In the genomic region with DNA sequence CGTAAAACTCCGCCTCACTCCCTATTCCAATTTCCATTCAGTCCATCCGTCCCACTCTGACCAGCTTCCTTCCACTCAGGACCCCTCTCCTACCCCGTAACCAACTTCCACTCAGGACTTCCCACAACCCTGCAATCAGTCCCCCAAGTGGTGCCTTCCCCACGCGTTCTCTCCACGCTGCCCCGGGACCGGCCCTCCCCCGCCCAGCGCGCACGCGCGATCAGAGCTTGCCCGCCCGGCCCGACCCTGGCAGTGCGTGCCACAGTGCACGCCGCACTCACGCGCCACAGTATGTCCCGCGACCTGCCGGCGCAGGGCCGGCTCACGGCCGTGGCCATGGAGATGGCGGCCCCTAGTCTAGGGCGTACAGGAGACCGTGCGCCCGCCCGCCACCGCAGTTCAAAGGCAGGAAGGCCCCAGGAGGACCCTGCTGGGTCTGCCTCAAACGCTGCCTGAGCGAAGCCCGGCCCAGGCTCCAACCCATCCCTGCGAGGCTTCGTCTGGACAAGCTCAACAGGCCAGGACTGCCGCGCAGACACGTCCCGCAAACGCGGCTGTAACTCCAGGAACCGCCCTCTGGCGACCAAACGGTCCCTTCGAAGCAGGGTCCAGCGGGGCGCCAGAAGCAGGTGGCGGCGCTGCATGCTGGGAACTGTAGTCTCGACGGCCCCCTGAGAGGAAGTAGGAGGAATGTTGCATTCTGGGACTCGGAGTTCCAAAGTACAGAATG, we compare ENCODE assay signal across 1 cellular context.
TF ChIP-seq lines count a peak whose summit lies in the region.

A gene with protein sequence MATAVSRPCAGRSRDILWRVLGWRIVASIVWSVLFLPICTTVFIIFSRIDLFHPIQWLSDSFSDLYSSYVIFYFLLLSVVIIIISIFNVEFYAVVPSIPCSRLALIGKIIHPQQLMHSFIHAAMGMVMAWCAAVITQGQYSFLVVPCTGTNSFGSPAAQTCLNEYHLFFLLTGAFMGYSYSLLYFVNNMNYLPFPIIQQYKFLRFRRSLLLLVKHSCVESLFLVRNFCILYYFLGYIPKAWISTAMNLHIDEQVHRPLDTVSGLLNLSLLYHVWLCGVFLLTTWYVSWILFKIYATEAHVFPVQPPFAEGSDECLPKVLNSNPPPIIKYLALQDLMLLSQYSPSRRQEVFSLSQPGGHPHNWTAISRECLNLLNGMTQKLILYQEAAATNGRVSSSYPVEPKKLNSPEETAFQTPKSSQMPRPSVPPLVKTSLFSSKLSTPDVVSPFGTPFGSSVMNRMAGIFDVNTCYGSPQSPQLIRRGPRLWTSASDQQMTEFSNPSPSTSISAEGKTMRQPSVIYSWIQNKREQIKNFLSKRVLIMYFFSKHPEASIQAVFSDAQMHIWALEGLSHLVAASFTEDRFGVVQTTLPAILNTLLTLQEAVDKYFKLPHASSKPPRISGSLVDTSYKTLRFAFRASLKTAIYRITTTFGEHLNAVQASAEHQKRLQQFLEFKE (minus strand): TSS at position 373 of the 730 bp plus-strand sequence. CDS start 35 bp downstream, at position 338.

TF ChIP-seq in HepG2, 621 proteins besides CTCF, POLR2A, EP300 and RAD21 (continued from another document and continues in another):
- TF ChIP-seq, protein P1, sequence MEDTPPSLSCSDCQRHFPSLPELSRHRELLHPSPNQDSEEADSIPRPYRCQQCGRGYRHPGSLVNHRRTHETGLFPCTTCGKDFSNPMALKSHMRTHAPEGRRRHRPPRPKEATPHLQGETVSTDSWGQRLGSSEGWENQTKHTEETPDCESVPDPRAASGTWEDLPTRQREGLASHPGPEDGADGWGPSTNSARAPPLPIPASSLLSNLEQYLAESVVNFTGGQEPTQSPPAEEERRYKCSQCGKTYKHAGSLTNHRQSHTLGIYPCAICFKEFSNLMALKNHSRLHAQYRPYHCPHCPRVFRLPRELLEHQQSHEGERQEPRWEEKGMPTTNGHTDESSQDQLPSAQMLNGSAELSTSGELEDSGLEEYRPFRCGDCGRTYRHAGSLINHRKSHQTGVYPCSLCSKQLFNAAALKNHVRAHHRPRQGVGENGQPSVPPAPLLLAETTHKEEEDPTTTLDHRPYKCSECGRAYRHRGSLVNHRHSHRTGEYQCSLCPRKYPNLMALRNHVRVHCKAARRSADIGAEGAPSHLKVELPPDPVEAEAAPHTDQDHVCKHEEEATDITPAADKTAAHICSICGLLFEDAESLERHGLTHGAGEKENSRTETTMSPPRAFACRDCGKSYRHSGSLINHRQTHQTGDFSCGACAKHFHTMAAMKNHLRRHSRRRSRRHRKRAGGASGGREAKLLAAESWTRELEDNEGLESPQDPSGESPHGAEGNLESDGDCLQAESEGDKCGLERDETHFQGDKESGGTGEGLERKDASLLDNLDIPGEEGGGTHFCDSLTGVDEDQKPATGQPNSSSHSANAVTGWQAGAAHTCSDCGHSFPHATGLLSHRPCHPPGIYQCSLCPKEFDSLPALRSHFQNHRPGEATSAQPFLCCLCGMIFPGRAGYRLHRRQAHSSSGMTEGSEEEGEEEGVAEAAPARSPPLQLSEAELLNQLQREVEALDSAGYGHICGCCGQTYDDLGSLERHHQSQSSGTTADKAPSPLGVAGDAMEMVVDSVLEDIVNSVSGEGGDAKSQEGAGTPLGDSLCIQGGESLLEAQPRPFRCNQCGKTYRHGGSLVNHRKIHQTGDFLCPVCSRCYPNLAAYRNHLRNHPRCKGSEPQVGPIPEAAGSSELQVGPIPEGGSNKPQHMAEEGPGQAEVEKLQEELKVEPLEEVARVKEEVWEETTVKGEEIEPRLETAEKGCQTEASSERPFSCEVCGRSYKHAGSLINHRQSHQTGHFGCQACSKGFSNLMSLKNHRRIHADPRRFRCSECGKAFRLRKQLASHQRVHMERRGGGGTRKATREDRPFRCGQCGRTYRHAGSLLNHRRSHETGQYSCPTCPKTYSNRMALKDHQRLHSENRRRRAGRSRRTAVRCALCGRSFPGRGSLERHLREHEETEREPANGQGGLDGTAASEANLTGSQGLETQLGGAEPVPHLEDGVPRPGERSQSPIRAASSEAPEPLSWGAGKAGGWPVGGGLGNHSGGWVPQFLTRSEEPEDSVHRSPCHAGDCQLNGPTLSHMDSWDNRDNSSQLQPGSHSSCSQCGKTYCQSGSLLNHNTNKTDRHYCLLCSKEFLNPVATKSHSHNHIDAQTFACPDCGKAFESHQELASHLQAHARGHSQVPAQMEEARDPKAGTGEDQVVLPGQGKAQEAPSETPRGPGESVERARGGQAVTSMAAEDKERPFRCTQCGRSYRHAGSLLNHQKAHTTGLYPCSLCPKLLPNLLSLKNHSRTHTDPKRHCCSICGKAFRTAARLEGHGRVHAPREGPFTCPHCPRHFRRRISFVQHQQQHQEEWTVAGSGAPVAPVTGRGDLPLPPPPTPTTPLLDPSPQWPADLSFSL (CRISPR knock-in tag; IDR thresholded peaks at IDR 0.05) = no peak
- TF ChIP-seq, protein P2, sequence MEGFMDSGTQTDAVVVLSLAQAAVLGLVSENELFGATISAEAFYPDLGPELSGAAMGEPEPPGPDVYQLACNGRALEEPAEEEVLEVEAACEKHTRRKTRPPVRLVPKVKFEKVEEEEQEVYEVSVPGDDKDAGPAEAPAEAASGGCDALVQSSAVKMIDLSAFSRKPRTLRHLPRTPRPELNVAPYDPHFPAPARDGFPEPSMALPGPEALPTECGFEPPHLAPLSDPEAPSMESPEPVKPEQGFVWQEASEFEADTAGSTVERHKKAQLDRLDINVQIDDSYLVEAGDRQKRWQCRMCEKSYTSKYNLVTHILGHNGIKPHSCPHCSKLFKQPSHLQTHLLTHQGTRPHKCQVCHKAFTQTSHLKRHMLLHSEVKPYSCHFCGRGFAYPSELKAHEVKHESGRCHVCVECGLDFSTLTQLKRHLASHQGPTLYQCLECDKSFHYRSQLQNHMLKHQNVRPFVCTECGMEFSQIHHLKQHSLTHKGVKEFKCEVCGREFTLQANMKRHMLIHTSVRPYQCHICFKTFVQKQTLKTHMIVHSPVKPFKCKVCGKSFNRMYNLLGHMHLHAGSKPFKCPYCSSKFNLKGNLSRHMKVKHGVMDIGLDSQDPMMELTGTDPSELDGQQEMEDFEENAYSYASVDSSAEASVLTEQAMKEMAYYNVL (CRISPR knock-in tag; IDR thresholded peaks at IDR 0.05; ENCODE audit: borderline replicate concordance) = no peak
- TF ChIP-seq ATF7 (IDR thresholded peaks at IDR 0.05) = no peak
- no peak; the same call in 1 of the 2 replicates for TF ChIP-seq ATF7 (CRISPR knock-in tag; IDR thresholded peaks at IDR 0.05)
- TF ChIP-seq, protein P3, sequence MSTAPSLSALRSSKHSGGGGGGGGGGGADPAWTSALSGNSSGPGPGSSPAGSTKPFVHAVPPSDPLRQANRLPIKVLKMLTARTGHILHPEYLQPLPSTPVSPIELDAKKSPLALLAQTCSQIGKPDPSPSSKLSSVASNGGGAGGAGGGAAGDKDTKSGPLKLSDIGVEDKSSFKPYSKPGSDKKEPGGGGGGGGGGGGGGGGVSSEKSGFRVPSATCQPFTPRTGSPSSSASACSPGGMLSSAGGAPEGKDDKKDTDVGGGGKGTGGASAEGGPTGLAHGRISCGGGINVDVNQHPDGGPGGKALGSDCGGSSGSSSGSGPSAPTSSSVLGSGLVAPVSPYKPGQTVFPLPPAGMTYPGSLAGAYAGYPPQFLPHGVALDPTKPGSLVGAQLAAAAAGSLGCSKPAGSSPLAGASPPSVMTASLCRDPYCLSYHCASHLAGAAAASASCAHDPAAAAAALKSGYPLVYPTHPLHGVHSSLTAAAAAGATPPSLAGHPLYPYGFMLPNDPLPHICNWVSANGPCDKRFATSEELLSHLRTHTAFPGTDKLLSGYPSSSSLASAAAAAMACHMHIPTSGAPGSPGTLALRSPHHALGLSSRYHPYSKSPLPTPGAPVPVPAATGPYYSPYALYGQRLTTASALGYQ (CRISPR knock-in tag; IDR thresholded peaks at IDR 0.05) = peak; percentile 68; the same call in 1 of the 2 replicates
- no peak for TF ChIP-seq ZNF530 (CRISPR knock-in tag; IDR thresholded peaks at IDR 0.05; ENCODE audit: low read depth)
- TF ChIP-seq SMC3 (IDR thresholded peaks at IDR 0.05; ENCODE audit: low read length) = no peak
- TF ChIP-seq, protein P4, sequence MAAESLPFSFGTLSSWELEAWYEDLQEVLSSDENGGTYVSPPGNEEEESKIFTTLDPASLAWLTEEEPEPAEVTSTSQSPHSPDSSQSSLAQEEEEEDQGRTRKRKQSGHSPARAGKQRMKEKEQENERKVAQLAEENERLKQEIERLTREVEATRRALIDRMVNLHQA (CRISPR knock-in tag; IDR thresholded peaks at IDR 0.05) = no peak
- TF ChIP-seq, protein P5, sequence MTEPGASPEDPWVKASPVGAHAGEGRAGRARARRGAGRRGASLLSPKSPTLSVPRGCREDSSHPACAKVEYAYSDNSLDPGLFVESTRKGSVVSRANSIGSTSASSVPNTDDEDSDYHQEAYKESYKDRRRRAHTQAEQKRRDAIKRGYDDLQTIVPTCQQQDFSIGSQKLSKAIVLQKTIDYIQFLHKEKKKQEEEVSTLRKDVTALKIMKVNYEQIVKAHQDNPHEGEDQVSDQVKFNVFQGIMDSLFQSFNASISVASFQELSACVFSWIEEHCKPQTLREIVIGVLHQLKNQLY (CRISPR knock-in tag; IDR thresholded peaks at IDR 0.05) = peak; percentile 72
- TF ChIP-seq, protein P6, sequence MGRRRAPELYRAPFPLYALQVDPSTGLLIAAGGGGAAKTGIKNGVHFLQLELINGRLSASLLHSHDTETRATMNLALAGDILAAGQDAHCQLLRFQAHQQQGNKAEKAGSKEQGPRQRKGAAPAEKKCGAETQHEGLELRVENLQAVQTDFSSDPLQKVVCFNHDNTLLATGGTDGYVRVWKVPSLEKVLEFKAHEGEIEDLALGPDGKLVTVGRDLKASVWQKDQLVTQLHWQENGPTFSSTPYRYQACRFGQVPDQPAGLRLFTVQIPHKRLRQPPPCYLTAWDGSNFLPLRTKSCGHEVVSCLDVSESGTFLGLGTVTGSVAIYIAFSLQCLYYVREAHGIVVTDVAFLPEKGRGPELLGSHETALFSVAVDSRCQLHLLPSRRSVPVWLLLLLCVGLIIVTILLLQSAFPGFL (CRISPR knock-in tag; IDR thresholded peaks at IDR 0.05) = peak; percentile 66; the same call in 1 of the 2 replicates
- TF ChIP-seq ARHGAP35 (CRISPR knock-in tag; IDR thresholded peaks at IDR 0.05; ENCODE audit: borderline replicate concordance) = peak; percentile 87; the same call in 1 of the 2 replicates
- TF ChIP-seq KLF11 (CRISPR knock-in tag; IDR thresholded peaks at IDR 0.05) = peak; percentile 79
- peak; percentile 38; the same call in 1 of the 2 replicates for TF ChIP-seq ZNF652 (CRISPR knock-in tag; IDR thresholded peaks at IDR 0.05; ENCODE audit: borderline replicate concordance, low read depth)
- TF ChIP-seq, protein P7, sequence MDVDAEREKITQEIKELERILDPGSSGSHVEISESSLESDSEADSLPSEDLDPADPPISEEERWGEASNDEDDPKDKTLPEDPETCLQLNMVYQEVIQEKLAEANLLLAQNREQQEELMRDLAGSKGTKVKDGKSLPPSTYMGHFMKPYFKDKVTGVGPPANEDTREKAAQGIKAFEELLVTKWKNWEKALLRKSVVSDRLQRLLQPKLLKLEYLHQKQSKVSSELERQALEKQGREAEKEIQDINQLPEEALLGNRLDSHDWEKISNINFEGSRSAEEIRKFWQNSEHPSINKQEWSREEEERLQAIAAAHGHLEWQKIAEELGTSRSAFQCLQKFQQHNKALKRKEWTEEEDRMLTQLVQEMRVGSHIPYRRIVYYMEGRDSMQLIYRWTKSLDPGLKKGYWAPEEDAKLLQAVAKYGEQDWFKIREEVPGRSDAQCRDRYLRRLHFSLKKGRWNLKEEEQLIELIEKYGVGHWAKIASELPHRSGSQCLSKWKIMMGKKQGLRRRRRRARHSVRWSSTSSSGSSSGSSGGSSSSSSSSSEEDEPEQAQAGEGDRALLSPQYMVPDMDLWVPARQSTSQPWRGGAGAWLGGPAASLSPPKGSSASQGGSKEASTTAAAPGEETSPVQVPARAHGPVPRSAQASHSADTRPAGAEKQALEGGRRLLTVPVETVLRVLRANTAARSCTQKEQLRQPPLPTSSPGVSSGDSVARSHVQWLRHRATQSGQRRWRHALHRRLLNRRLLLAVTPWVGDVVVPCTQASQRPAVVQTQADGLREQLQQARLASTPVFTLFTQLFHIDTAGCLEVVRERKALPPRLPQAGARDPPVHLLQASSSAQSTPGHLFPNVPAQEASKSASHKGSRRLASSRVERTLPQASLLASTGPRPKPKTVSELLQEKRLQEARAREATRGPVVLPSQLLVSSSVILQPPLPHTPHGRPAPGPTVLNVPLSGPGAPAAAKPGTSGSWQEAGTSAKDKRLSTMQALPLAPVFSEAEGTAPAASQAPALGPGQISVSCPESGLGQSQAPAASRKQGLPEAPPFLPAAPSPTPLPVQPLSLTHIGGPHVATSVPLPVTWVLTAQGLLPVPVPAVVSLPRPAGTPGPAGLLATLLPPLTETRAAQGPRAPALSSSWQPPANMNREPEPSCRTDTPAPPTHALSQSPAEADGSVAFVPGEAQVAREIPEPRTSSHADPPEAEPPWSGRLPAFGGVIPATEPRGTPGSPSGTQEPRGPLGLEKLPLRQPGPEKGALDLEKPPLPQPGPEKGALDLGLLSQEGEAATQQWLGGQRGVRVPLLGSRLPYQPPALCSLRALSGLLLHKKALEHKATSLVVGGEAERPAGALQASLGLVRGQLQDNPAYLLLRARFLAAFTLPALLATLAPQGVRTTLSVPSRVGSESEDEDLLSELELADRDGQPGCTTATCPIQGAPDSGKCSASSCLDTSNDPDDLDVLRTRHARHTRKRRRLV (CRISPR knock-in tag; IDR thresholded peaks at IDR 0.05) = peak; percentile 73
- TF ChIP-seq PHF5A (CRISPR knock-in tag; IDR thresholded peaks at IDR 0.05; ENCODE audit: low read depth, unreplicated experiment) = peak; percentile 90
- peak; percentile 93; the same call in 1 of the 2 replicates for TF ChIP-seq ZFP90 (CRISPR knock-in tag; IDR thresholded peaks at IDR 0.05; ENCODE audit: borderline replicate concordance)
- TF ChIP-seq ZNF121 (CRISPR knock-in tag; IDR thresholded peaks at IDR 0.05) = peak; percentile 85
- TF ChIP-seq ZNF260 (CRISPR knock-in tag; IDR thresholded peaks at IDR 0.05; ENCODE audit: borderline replicate concordance, low read depth) = no peak
- no peak for TF ChIP-seq SOX6 (IDR thresholded peaks at IDR 0.05)
- peak; percentile 81; the same call in 1 of the 2 replicates for TF ChIP-seq SOX6 (CRISPR knock-in tag; IDR thresholded peaks at IDR 0.05)
- no peak for TF ChIP-seq FLYWCH1 (CRISPR knock-in tag; IDR thresholded peaks at IDR 0.05)
- no peak for TF ChIP-seq NFIB (CRISPR knock-in tag; IDR thresholded peaks at IDR 0.05; ENCODE audit: borderline replicate concordance)
- TF ChIP-seq, protein P8, sequence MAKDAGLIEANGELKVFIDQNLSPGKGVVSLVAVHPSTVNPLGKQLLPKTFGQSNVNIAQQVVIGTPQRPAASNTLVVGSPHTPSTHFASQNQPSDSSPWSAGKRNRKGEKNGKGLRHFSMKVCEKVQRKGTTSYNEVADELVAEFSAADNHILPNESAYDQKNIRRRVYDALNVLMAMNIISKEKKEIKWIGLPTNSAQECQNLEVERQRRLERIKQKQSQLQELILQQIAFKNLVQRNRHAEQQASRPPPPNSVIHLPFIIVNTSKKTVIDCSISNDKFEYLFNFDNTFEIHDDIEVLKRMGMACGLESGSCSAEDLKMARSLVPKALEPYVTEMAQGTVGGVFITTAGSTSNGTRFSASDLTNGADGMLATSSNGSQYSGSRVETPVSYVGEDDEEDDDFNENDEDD (CRISPR knock-in tag; IDR thresholded peaks at IDR 0.05; ENCODE audit: borderline replicate concordance) = peak; percentile 98
- TF ChIP-seq ZNF780A (CRISPR knock-in tag; IDR thresholded peaks at IDR 0.05) = no peak
- no peak for TF ChIP-seq CBX2 (IDR thresholded peaks at IDR 0.05; ENCODE audit: low read depth, low read length)
- no peak; the same call in 1 of the 2 replicates for TF ChIP-seq CBX2 (CRISPR knock-in tag; IDR thresholded peaks at IDR 0.05; ENCODE audit: low read depth)
- TF ChIP-seq ZNF430 (CRISPR knock-in tag; IDR thresholded peaks at IDR 0.05) = peak; percentile 93
- TF ChIP-seq MEF2D (CRISPR knock-in tag; IDR thresholded peaks at IDR 0.05) = peak; percentile 90
